9 cellular contexts compared by ENCODE assay signal in the genomic region with DNA sequence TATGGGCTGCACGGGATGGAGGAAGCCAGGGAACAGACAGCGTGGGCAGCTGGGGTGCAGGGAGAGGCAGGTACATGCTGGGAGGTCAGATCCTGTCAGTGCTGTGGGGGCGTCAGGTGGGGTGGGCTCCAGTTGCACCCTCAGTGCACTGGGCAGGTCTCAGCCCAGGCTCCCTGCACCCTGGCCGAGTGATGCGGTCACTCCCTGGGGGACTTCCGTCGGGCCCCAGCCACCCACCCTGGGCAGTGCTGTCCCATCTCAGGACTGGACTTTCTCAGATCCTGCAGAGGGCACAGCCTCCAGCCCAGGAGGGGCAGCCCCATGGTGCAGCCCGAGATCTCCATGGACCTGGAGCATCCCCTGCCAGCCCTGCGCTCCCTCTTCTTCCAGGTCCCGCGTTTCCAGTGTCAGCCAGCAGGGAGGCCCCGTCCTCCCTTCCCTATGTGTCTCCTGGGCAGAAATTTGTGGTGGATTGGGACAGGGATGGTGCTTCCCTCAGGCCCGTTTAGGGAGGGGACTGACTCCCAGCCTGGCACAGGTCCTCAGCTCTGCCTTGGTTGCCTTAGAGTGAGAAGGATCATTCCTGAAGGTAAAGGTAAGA. TPM values are rescaled to one million over a fixed set of nuclear protein-coding genes. Genes with fewer than 3 reads are reported as not detected.
"Had no signal": no experiment of that assay in that cellular context is flagged by ENCODE, and none has a peak within 500 bp of the region (broad histone marks: within the 10 kb centered on the region; RNA-seq: fewer than 3 reads in every experiment).

No MANE protein-coding gene starts in this region.

RNA-seq across cellular contexts. Expression of gene SPATA31C2, which starts 10.5 kb away (rescaled TPM):
- total RNA-seq: activated B cell treated with CpG ODN at 0.5 μM for 24 hours; activated CD4-positive, alpha-beta memory T cell treated with anti-CD3 and anti-CD28 coated beads for 36 hours; activated CD4-positive, alpha-beta memory T cell treated with anti-CD3 and anti-CD28 coated beads, Interleukin-2, amount 10 ng/mL, durations not matched to agents 7 days and 5 days; activated CD8-positive, alpha-beta memory T cell treated with anti-CD3 and anti-CD28 coated beads, Interleukin-2, amount 10 ng/mL, durations not matched to agents 7 days and 5 days; activated CD8-positive, alpha-beta T cell treated with anti-CD3 and anti-CD28 coated beads, Interleukin-2, amount 10 ng/mL, durations not matched to agents 7 days and 5 days; T-cell; T-helper 1 cell treated with Interleukin-12 subunit alpha and Interleukin-12 subunit beta and Interleukin-4 antibody, amounts not matched to agents 30 ng/mL and 1 ng/mL, for 36 hours; T-helper 17 cell; T-helper 2 cell treated with Interferon-gamma antibody and Interleukin-4, amounts not matched to agents 100 ng/mL and 5 ng/mL, for 36 hours had no signal
